In the genomic region with DNA sequence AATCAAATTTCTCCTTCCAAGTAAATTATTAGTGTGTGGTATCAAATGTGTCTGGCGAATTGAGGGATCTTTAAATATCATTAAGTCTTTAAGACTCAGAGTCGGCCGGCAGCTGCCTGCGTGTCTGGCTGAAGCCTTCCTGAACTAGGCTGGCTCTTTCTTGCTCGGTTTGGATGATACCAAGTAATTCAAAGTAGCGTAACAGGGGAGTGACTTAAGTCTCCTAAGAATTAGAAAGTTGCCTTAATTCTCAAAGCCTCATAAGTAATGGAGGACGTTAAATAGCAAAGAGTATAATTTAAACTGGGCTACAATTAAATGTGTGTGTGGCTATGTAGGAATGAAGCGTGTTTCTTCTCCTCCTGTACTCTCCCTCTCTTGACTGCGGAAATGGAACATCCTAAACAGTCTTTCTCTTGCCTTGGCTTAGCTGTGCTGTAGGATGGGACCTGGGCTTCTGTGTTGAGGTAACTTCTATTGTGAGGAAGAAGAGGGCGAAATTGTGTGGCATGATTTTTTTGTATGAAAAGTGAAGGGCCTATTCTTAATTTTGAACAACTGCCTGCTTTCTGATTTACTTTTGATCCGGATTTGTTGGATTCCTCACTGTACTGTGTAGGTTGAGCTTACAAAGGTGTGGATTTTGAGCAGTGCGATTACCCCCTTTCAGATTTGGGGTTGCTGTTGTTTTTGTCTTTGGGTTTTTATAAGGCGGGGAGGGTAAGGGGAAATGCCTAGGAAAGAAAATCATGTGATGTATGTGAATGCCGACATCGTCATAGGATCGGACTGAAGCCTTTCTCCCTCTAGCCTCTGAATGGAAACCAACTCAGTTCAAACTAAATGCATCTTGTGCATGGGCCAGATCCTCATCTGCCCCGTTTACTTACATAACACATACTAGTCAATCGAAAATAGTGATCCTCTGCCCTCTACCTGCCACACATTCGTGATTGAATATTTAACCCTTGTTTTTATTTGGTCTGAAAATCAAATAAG, we compare ENCODE assay signal across 8 cellular contexts. TPM values are rescaled to one million over a fixed set of nuclear protein-coding genes. Genes with fewer than 3 reads are reported as not detected.
A peak's percentile ranks its signal among the peaks of the same experiment; 100 is the strongest.
DNase-seq lines count a peak whose midpoint lies in the region; ATAC-seq and TF ChIP-seq lines count a peak whose summit lies in the region.

No MANE protein-coding gene starts in this region.

- peak overlapping the region; percentile 83 for H3K9ac ChIP-seq in skeletal muscle satellite cell (ENCODE audit: low read depth, low read length)

- no peaks in the 10 kb centered on the region for H3K27me3 ChIP-seq in H7 (ENCODE audit: control insufficient read depth, insufficient read depth, low read length)
- H3K27me3 ChIP-seq in hepatocyte: no peaks in the 10 kb centered on the region
- H3K27me3 ChIP-seq in skeletal muscle satellite cell (ENCODE audit: control insufficient read depth, insufficient read depth, low read length): no peaks in the 10 kb centered on the region

- peak; percentile 95 for ATAC-seq in SK-N-SH treated with all-trans-retinoic acid at 6 μM for 48 hours

- H3K9me2 ChIP-seq in hepatocyte (replicated peaks; ENCODE audit: insufficient read depth): no peaks in the 10 kb centered on the region

- peak overlapping the region; percentile 94 for H3K27ac ChIP-seq in hepatocyte

- POLR2A ChIA-PET in GM10248 (lab: Yijun Ruan, JAX): interaction anchor here (0.6 to 1.4 kb wide), 4 partner anchors 13 to 30 kb away, joined by 3 to 4 read pairs (median 3); a partner anchor contains a TSS

- H3K4me1 ChIP-seq in hepatocyte (ENCODE audit: insufficient read depth): peaks cover 19% of the 10 kb centered on the region
- peaks cover 33% of the 10 kb centered on the region for H3K4me1 ChIP-seq in skeletal muscle satellite cell (ENCODE audit: control insufficient read depth, insufficient read depth, low read length)

- 12% methylated on average over 19 of the region's 19 CpGs for WGBS in hepatocyte (ENCODE audit: low lambda C conversion rate, missing lambda C conversion rate)

- H2AFZ ChIP-seq in hepatocyte: peak overlapping the region; percentile 40

- H3K4me3 ChIP-seq in H7 (ENCODE audit: insufficient read depth, low read depth, low read length) (peak overlapping the region; percentile 55), LNCaP clone FGC (ENCODE audit: low read depth, low read length) (peak overlapping the region; percentile 52), astrocyte of the cerebellum (ENCODE audit: low read depth, low read length) (peak overlapping the region; percentile 61), hepatocyte (peak overlapping the region; percentile 26), skeletal muscle satellite cell (ENCODE audit: low read length) (peak overlapping the region; percentile 66)

- peak; percentile 73 for DNase-seq in GM10248 (ENCODE audit: extremely low spot score)
- peak; percentile 35 for DNase-seq in H7
- peak; percentile 63 for DNase-seq in LNCaP clone FGC (ENCODE audit: low read depth)
- peak; percentile 71 for DNase-seq in astrocyte of the cerebellum (ENCODE audit: low read depth)
- DNase-seq in hepatocyte (ENCODE audit: low spot score): peak; percentile 78
- DNase-seq in HuH-7.5 (ENCODE audit: low spot score): no peak

- H4K20me1 ChIP-seq in hepatocyte (ENCODE audit: insufficient read depth, poor library complexity, severe bottlenecking): no peaks in the 10 kb centered on the region

- in situ Hi-C loops in astrocyte of the cerebellum (cut with HindIII; ENCODE audit: low sequenced_read_pairs): no loop called here

- H3K9me3 ChIP-seq in hepatocyte (ENCODE audit: low read depth) (no peaks in the 10 kb centered on the region), skeletal muscle satellite cell (replicated peaks; ENCODE audit: low read length) (no peaks in the 10 kb centered on the region)

- CTCF ChIA-PET in GM10248 (lab: Yijun Ruan, JAX): interaction anchor here (0.8 to 1.6 kb wide), 5 partner anchors 7 to 302 kb away, joined by 3 to 7 read pairs (median 3); no protein-coding TSS in a partner anchor

- H3K79me2 ChIP-seq in hepatocyte: peaks cover 41% of the 10 kb centered on the region

- peak overlapping the region; percentile 76 for H3K4me2 ChIP-seq in hepatocyte
- peak overlapping the region; percentile 89 for H3K4me2 ChIP-seq in skeletal muscle satellite cell (ENCODE audit: low read length)

- peak; percentile 21 for TF ChIP-seq CTCF in GM10248 (IDR thresholded peaks at IDR 0.05; ENCODE audit: control extremely low read depth, extremely low read depth, low read depth, missing control alignments)
- no peak for TF ChIP-seq CTCF in LNCaP clone FGC (IDR thresholded peaks at IDR 0.05; ENCODE audit: control insufficient read depth, extremely low read depth, insufficient read depth)
- no peak for TF ChIP-seq CTCF in astrocyte of the cerebellum (IDR thresholded peaks at IDR 0.05; ENCODE audit: low read depth, low read length, missing control alignments)
- TF ChIP-seq CTCF in hepatocyte (IDR thresholded peaks at IDR 0.05; ENCODE audit: poor library complexity): no peak

- H3K36me3 ChIP-seq in H7 (replicated peaks; ENCODE audit: control insufficient read depth, insufficient read depth, low read length): no peaks in the 10 kb centered on the region
- no peaks in the 10 kb centered on the region for H3K36me3 ChIP-seq in hepatocyte (replicated peaks; ENCODE audit: insufficient read depth, low read depth)
- no peaks in the 10 kb centered on the region for H3K36me3 ChIP-seq in skeletal muscle satellite cell (ENCODE audit: insufficient read depth, low read length)

TF ChIP-seq in SK-N-SH treated with all-trans-retinoic acid at 6 μM for 48 hours, 23 proteins besides CTCF, POLR2A, EP300 and RAD21 (continues in another document):
- TF ChIP-seq, protein P1, sequence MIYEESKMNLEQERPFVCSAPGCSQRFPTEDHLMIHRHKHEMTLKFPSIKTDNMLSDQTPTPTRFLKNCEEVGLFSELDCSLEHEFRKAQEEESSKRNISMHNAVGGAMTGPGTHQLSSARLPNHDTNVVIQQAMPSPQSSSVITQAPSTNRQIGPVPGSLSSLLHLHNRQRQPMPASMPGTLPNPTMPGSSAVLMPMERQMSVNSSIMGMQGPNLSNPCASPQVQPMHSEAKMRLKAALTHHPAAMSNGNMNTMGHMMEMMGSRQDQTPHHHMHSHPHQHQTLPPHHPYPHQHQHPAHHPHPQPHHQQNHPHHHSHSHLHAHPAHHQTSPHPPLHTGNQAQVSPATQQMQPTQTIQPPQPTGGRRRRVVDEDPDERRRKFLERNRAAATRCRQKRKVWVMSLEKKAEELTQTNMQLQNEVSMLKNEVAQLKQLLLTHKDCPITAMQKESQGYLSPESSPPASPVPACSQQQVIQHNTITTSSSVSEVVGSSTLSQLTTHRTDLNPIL (CRISPR knock-in tag; IDR thresholded peaks at IDR 0.05; ENCODE audit: low read depth): no peak
- TF ChIP-seq TOX (CRISPR knock-in tag; IDR thresholded peaks at IDR 0.05; ENCODE audit: borderline replicate concordance) (no peak), ZNF8 (CRISPR knock-in tag; IDR thresholded peaks at IDR 0.05) (no peak), ZFP30 (CRISPR knock-in tag; IDR thresholded peaks at IDR 0.05) (no peak), ZNF565 (CRISPR knock-in tag; conservative IDR thresholded peaks at IDR 0.05; ENCODE audit: low read depth) (no peak), SNAI2 (CRISPR knock-in tag; IDR thresholded peaks at IDR 0.05) (no peak), ISL1 (CRISPR knock-in tag; IDR thresholded peaks at IDR 0.05) (no peak)
- TF ChIP-seq, protein P2, sequence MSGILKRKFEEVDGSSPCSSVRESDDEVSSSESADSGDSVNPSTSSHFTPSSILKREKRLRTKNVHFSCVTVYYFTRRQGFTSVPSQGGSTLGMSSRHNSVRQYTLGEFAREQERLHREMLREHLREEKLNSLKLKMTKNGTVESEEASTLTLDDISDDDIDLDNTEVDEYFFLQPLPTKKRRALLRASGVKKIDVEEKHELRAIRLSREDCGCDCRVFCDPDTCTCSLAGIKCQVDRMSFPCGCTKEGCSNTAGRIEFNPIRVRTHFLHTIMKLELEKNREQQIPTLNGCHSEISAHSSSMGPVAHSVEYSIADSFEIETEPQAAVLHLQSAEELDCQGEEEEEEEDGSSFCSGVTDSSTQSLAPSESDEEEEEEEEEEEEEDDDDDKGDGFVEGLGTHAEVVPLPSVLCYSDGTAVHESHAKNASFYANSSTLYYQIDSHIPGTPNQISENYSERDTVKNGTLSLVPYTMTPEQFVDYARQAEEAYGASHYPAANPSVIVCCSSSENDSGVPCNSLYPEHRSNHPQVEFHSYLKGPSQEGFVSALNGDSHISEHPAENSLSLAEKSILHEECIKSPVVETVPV (CRISPR knock-in tag; IDR thresholded peaks at IDR 0.05): no peak
- TF ChIP-seq, protein P3, sequence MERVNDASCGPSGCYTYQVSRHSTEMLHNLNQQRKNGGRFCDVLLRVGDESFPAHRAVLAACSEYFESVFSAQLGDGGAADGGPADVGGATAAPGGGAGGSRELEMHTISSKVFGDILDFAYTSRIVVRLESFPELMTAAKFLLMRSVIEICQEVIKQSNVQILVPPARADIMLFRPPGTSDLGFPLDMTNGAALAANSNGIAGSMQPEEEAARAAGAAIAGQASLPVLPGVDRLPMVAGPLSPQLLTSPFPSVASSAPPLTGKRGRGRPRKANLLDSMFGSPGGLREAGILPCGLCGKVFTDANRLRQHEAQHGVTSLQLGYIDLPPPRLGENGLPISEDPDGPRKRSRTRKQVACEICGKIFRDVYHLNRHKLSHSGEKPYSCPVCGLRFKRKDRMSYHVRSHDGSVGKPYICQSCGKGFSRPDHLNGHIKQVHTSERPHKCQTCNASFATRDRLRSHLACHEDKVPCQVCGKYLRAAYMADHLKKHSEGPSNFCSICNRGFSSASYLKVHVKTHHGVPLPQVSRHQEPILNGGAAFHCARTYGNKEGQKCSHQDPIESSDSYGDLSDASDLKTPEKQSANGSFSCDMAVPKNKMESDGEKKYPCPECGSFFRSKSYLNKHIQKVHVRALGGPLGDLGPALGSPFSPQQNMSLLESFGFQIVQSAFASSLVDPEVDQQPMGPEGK (CRISPR knock-in tag; IDR thresholded peaks at IDR 0.05; ENCODE audit: borderline replicate concordance): no peak
- TF ChIP-seq, protein P4, sequence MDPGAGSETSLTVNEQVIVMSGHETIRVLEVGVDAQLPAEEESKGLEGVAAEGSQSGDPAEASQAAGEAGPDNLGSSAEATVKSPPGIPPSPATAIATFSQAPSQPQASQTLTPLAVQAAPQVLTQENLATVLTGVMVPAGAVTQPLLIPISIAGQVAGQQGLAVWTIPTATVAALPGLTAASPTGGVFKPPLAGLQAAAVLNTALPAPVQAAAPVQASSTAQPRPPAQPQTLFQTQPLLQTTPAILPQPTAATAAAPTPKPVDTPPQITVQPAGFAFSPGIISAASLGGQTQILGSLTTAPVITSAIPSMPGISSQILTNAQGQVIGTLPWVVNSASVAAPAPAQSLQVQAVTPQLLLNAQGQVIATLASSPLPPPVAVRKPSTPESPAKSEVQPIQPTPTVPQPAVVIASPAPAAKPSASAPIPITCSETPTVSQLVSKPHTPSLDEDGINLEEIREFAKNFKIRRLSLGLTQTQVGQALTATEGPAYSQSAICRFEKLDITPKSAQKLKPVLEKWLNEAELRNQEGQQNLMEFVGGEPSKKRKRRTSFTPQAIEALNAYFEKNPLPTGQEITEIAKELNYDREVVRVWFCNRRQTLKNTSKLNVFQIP (CRISPR knock-in tag; IDR thresholded peaks at IDR 0.05; ENCODE audit: borderline replicate concordance, low read depth): no peak

RNA-seq across cellular contexts. Expression of a gene that starts 29.9 kb away (rescaled TPM):
- total RNA-seq in H7 (2014; rRNA removed; shearing (Covaris generic)): 7.0 and 8.3 TPM in 2 replicates
- 49.2 and 49.7 TPM in 2 replicates for total RNA-seq in hepatocyte
- polyA plus RNA-seq in hepatocyte: 12.0 and 13.3 TPM in 2 replicates
- 9.9 and 12.0 TPM in 2 replicates for total RNA-seq in skeletal muscle satellite cell (2012; rRNA removed)
